8 cellular contexts compared by ENCODE assay signal in the genomic region with DNA sequence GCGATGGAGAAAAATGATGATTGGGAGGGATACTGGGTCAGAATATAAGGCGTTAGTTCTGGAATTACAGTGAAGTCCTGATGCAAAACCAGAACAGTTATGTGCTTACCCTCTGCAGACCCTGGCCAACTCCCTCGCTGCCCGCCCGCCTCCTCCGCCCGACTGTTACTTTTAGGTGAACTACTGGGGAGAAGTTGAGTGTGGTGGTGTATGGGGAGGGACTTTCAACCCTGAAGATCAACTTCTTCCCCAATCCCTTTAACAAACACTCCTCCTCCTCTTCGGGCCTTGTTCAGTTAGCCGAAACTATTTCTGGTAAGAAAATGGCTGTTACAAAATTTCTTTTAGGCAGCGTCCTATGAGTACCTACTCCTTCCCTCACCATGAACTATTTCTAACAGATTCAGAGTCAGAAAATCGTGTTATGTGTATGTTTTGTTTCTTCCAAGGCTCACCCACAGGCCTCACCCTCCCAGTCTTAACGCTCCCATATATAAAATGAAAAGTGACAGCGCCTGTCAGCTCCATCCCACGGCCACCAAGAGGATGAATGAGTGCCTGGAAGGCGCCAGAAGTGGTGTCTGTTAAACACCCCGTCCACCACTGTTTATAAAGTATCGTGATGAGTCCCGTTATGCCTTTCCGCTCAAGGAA. TPM values are rescaled to one million over a fixed set of nuclear protein-coding genes. Genes with fewer than 3 reads are reported as not detected.
DNase-seq lines count a peak whose midpoint lies in the region; ATAC-seq, FAIRE-seq and TF ChIP-seq lines count a peak whose summit lies in the region.

No MANE protein-coding gene starts in this region.

- intact Hi-C loops in cardiac septum (cut with DNase I) (loop anchor here (2.0 to 5.0 kb wide), 2 partner anchors 164 to 329 kb away; a partner anchor contains a TSS), left lung (cut with DNase I) (no loop called here)

- peaks cover 46% of the 10 kb centered on the region for H4K20me1 ChIP-seq in Loucy (ENCODE audit: insufficient read depth, low read length, poor library complexity, severe bottlenecking)
- peaks cover 35% of the 10 kb centered on the region for H4K20me1 ChIP-seq in astrocyte (ENCODE audit: insufficient read depth, low read length)

- FAIRE-seq in astrocyte (lab: Jason Lieb, UNC), result no peak

- H3K9ac ChIP-seq in Loucy (ENCODE audit: low read depth, low read length, poor library complexity, severe bottlenecking) (peak overlapping the region; percentile 77), astrocyte (ENCODE audit: low read length) (peak overlapping the region; percentile 100)

- TF ChIP-seq CTCF in cardiac muscle cell (IDR thresholded peaks at IDR 0.05; ENCODE audit: low read depth, low read length) (no peak), Loucy (conservative IDR thresholded peaks at IDR 0.05; ENCODE audit: low read length) (no peak), astrocyte (IDR thresholded peaks at IDR 0.05; ENCODE audit: insufficient read depth, low read depth, low read length) (no peak), left lung (IDR thresholded peaks at IDR 0.05) (no peak), thoracic aorta (IDR thresholded peaks at IDR 0.05) (no peak)

- H3K4me3 Mint-ChIP-seq in astrocyte (ENCODE audit: unreplicated experiment), result peak overlapping the region; percentile 94

- no peaks in the 10 kb centered on the region for H3K36me3 Mint-ChIP-seq in astrocyte (ENCODE audit: low read depth, unreplicated experiment)

- H3F3A ChIP-seq in Loucy (ENCODE audit: low read depth), result no peaks in the 10 kb centered on the region; the same call in 1 of the 2 replicates

- H3K27ac ChIP-seq in cardiac muscle cell (peak overlapping the region; percentile 100), astrocyte (ENCODE audit: low read depth, low read length) (peak overlapping the region; percentile 100), left lung (peak overlapping the region; percentile 98 to 99), thoracic aorta (peak overlapping the region; percentile 99)

- H3K4me1 ChIP-seq in cardiac muscle cell (ENCODE audit: low read depth) (peaks cover 12% of the 10 kb centered on the region), Loucy (ENCODE audit: insufficient read depth, low read length, poor library complexity, severe bottlenecking) (peaks cover 44% of the 10 kb centered on the region), astrocyte (ENCODE audit: insufficient read depth, low read length) (peaks cover 10% of the 10 kb centered on the region), left lung (peaks cover 20 to 55% of the 10 kb centered on the region in 2 donors), thoracic aorta (ENCODE audit: control insufficient read depth in 1 of 2, low read depth in 2 of 2) (peaks cover 35 to 52% of the 10 kb centered on the region in 2 donors)

- no peaks in the 10 kb centered on the region for H3K27me3 Mint-ChIP-seq in astrocyte (ENCODE audit: low read depth, unreplicated experiment)

- H3K9me2 ChIP-seq in Loucy (replicated peaks; ENCODE audit: low read depth, low read length), result no peaks in the 10 kb centered on the region

- H3K27me3 ChIP-seq in cardiac muscle cell (no peaks in the 10 kb centered on the region), Loucy (ENCODE audit: insufficient read depth, low read length, poor library complexity, severe bottlenecking) (no peaks in the 10 kb centered on the region), astrocyte (ENCODE audit: insufficient read depth, low read length) (no peaks in the 10 kb centered on the region), left lung (no peaks in the 10 kb centered on the region), thoracic aorta (replicated peaks; ENCODE audit: insufficient read depth) (no peaks in the 10 kb centered on the region)

- DNase-seq in cardiac muscle cell (ENCODE audit: low read depth in 1 of 2, low spot score in 1 of 2) (no peak), cardiac septum (ENCODE audit: low spot score) (no peak), astrocyte (ENCODE audit: low read depth) (no peak), left lung (peak in 1 of 2 donors; percentile 72), thoracic aorta (ENCODE audit: low spot score) (no peak), AG08396 (ENCODE audit: low spot score) (no peak), activated gamma-delta T cell treated with Interleukin-2 at 50 U/mL for 16 hours (no peak)

- H3K9me3 ChIP-seq in cardiac muscle cell (ENCODE audit: low read depth) (no peaks in the 10 kb centered on the region), Loucy (ENCODE audit: insufficient read depth, low read depth, low read length) (no peaks in the 10 kb centered on the region), astrocyte (ENCODE audit: insufficient read depth, low read depth, low read length) (no peaks in the 10 kb centered on the region), left lung (no peaks in the 10 kb centered on the region), thoracic aorta (no peaks in the 10 kb centered on the region)

- H3K36me3 ChIP-seq in cardiac muscle cell, result no peaks in the 10 kb centered on the region
- no peaks in the 10 kb centered on the region for H3K36me3 ChIP-seq in Loucy (ENCODE audit: insufficient read depth, low read length)
- no peaks in the 10 kb centered on the region for H3K36me3 ChIP-seq in astrocyte (ENCODE audit: insufficient read depth, low read length)
- H3K36me3 ChIP-seq in left lung, result no peaks in the 10 kb centered on the region
- H3K36me3 ChIP-seq in thoracic aorta, result no peaks in the 10 kb centered on the region

- H2AFZ ChIP-seq in Loucy (ENCODE audit: low read length) (peak overlapping the region; percentile 94), astrocyte (ENCODE audit: low read depth, low read length) (peak overlapping the region; percentile 74)

- H3K79me2 ChIP-seq in Loucy (ENCODE audit: insufficient read depth, low read length) (peaks cover 55% of the 10 kb centered on the region), astrocyte (ENCODE audit: insufficient read depth, low read length) (peaks cover 52% of the 10 kb centered on the region)

- H3K4me3 ChIP-seq in cardiac muscle cell (peak overlapping the region; percentile 60), Loucy (ENCODE audit: low read length, poor library complexity, severe bottlenecking) (peak overlapping the region; percentile 97), astrocyte (ENCODE audit: insufficient read depth, low read depth, low read length) (peak overlapping the region; percentile 91), left lung (peak overlapping the region; percentile 70 to 88), thoracic aorta (peak overlapping the region; percentile 92)

- H3K4me2 ChIP-seq in Loucy (ENCODE audit: low read depth, low read length, poor library complexity, severe bottlenecking) (peak overlapping the region; percentile 90), astrocyte (ENCODE audit: low read length) (peak overlapping the region; percentile 99)

- H3K4me1 Mint-ChIP-seq in astrocyte (ENCODE audit: low read depth, unreplicated experiment), result peaks cover 18% of the 10 kb centered on the region

- ATAC-seq in left lung (no peak), thoracic aorta (ENCODE audit: insufficient number of reproducible peaks, low FRiP score, low read depth) (no peak)

- H3K9me3 Mint-ChIP-seq in astrocyte (ENCODE audit: unreplicated experiment), result no peaks in the 10 kb centered on the region

- peak overlapping the region; percentile 92 for H3K27ac Mint-ChIP-seq in astrocyte (ENCODE audit: unreplicated experiment)

RNA-seq across cellular contexts. Expression of a gene that starts 1.3 kb away (rescaled TPM):
- 13.6 and 14.7 TPM in 2 replicates for total RNA-seq in cardiac muscle cell
- polyA plus RNA-seq in cardiac muscle cell, result 12.8 and 14.0 TPM in 2 replicates
- total RNA-seq in cardiac septum, result 6.3 TPM
- total RNA-seq in astrocyte, result 9.4 and 10.9 TPM in 2 replicates
- 10 to 100 TPM; 12.7 to 13.7 TPM for total RNA-seq in left lung
- total RNA-seq in thoracic aorta, result 10 to 100 TPM; 23.0 to 26.2 TPM
